15 cellular contexts compared by ENCODE assay signal in genomic region chr18:54004828-54005227, GRCh38.
DNase-seq lines count a peak whose midpoint lies in the region; ATAC-seq and TF ChIP-seq lines count a peak whose summit lies in the region.
"Had no signal": no experiment of that assay in that cellular context is flagged by ENCODE, and none has a peak within 500 bp of the region (broad histone marks: within the 10 kb centered on the region; RNA-seq: fewer than 3 reads in every experiment).

No MANE protein-coding gene starts in this region.

- TF ChIP-seq CTCF in C4-2B (conservative IDR thresholded peaks at IDR 0.05) (peak; percentile 23; the same call in 1 of the 2 replicates), foreskin keratinocyte (conservative IDR thresholded peaks at IDR 0.05) (peak; percentile 8)

- H3K27ac ChIP-seq in C4-2B (no peak overlapping the region), foreskin keratinocyte (no peak overlapping the region)
- H3K27ac ChIP-seq: right lobe of liver had no signal

- H3K27me3 ChIP-seq in foreskin keratinocyte, result no peaks in the 10 kb centered on the region
- H3K27me3 ChIP-seq: right lobe of liver had no signal

- peak; percentile 70 for DNase-seq in H4 (ENCODE audit: low spot score)
- DNase-seq in RPMI7951 (ENCODE audit: low read depth), result peak; percentile 6
- DNase-seq in foreskin keratinocyte, result no peak
- no peak for DNase-seq in stimulated activated CD4-positive, alpha-beta T cell treated with anti-CD3 and anti-CD28 coated beads, Interleukin-2, amount 100 ng/mL, for 48 hours
- no peak for DNase-seq in Kasumi-1 (lab: John Stamatoyannopoulos, UW)
- DNase-seq: activated CD4-positive, alpha-beta T cell treated with anti-CD3 and anti-CD28 coated beads for 1 hour; activated T-cell treated with anti-CD3 and anti-CD28 coated beads, Interleukin-2, amount 50 U/mL, for 48 hours; C1 segment of cervical spinal cord; foreskin melanocyte; left cardiac atrium; NCI-H1930; right lobe of liver had no signal

- peak; percentile 56 for ATAC-seq in foreskin keratinocyte
- no peak for ATAC-seq in GM19397 (IDR thresholded peaks at IDR 0.05; ENCODE audit: unreplicated experiment)
- ATAC-seq in GM19395 (IDR thresholded peaks at IDR 0.05; ENCODE audit: unreplicated experiment), result no peak
- ATAC-seq: left cardiac atrium had no signal

- no peaks in the 10 kb centered on the region for H3K4me1 ChIP-seq in foreskin keratinocyte
- H3K4me1 ChIP-seq: right lobe of liver had no signal

Comparison
In these comparisons a context has a peak if more than half of its experiments do, and no peak if none do; other contexts are left out.
1. DNase-seq: peak in H4 (single experiment) and RPMI7951 (single experiment); none in foreskin keratinocyte (0 of 2), stimulated activated CD4-positive, alpha-beta T cell treated with anti-CD3 and anti-CD28 coated beads, Interleukin-2, amount 100 ng/mL, for 48 hours (0 of 2) and Kasumi-1 (0 of 2).